In genomic region chr9:34558911-34559615, GRCh38 we compare ENCODE assay signal across 19 cellular contexts. TPM values are rescaled to one million over a fixed set of nuclear protein-coding genes. Genes with fewer than 3 reads are reported as not detected.
DNase-seq lines count a peak whose midpoint lies in the region; FAIRE-seq and TF ChIP-seq lines count a peak whose summit lies in the region.
"Had no signal": no experiment of that assay in that cellular context is flagged by ENCODE, and none has a peak within 500 bp of the region (broad histone marks: within the 10 kb centered on the region; RNA-seq: fewer than 3 reads in every experiment).

No MANE protein-coding gene starts in this region.

- intact Hi-C loops in breast epithelium (cut with DNase I; ENCODE audit: low total_unique reads), result no loop called here
- intact Hi-C loops in MCF 10A (cut with micrococcal nuclease), result no loop called here
- intact Hi-C loops in vagina (cut with DNase I), result no loop called here

- 53 to 62% (median 60%) methylated on average over 18 of the region's 18 CpGs for WGBS in small intestine, 3 donors

- peak overlapping the region in 2 of 3 donors; percentile 20 to 57 for H3K4me3 ChIP-seq in breast epithelium
- no peak overlapping the region for H3K4me3 ChIP-seq in bronchial epithelial cell (ENCODE audit: low read depth, low read length)
- peak overlapping the region in 1 of 2 donors; percentile 31 for H3K4me3 ChIP-seq in vagina
- no peak overlapping the region for H3K4me3 ChIP-seq in small intestine (ENCODE audit: low read depth in 1 of 2, low read length in 2 of 2)
- H3K4me3 ChIP-seq: upper lobe of right lung had no signal

- H3K9me3 Mint-ChIP-seq in MCF 10A (ENCODE audit: unreplicated experiment) (no peaks in the 10 kb centered on the region), nephron progenitor cell (no peaks in the 10 kb centered on the region)
- H3K9me3 Mint-ChIP-seq: activated T-helper 1 cell treated with anti-CD3 and anti-CD28 coated beads, Interleukin-12 subunit alpha, Interleukin-12 subunit beta, Interleukin-2, Interleukin-4 antibody, amounts not matched to agents 30 ng/mL and 10 ng/mL and 1 ng/mL, durations not matched to agents 14 hours and 24 hours and 36 hours; dendritic cell treated with granulocyte-macrophage colony-stimulating factor and Interleukin-4, amounts not matched to agents 40 ng/mL and 50 ng/mL, for 4 days; stimulated activated memory B cell treated with anti-CD40 and anti-IgM and Interleukin-4, amounts not matched to agents 10 μg/mL and 1 μg/mL and 100 μg/mL, for 72 hours had no signal

- H3K27ac Mint-ChIP-seq in MCF 10A (ENCODE audit: low read depth, unreplicated experiment) (no peak overlapping the region), nephron progenitor cell (peak overlapping the region; percentile 94)
- H3K27ac Mint-ChIP-seq: activated T-helper 1 cell treated with anti-CD3 and anti-CD28 coated beads, Interleukin-12 subunit alpha, Interleukin-12 subunit beta, Interleukin-2, Interleukin-4 antibody, amounts not matched to agents 30 ng/mL and 10 ng/mL and 1 ng/mL, durations not matched to agents 14 hours and 24 hours and 36 hours; dendritic cell treated with granulocyte-macrophage colony-stimulating factor and Interleukin-4, amounts not matched to agents 40 ng/mL and 50 ng/mL, for 4 days; stimulated activated memory B cell treated with anti-CD40 and anti-IgM and Interleukin-4, amounts not matched to agents 10 μg/mL and 1 μg/mL and 100 μg/mL, for 72 hours had no signal

- no peaks in the 10 kb centered on the region for H3K9me3 ChIP-seq in breast epithelium
- H3K9me3 ChIP-seq in vagina, result no peaks in the 10 kb centered on the region
- no peaks in the 10 kb centered on the region for H3K9me3 ChIP-seq in small intestine (ENCODE audit: control insufficient read depth, low read depth)
- H3K9me3 ChIP-seq: upper lobe of right lung had no signal

- TF ChIP-seq CTCF in breast epithelium (IDR thresholded peaks at IDR 0.05) (no peak), MCF 10A (IDR thresholded peaks at IDR 0.05; ENCODE audit: unreplicated experiment) (no peak), bronchial epithelial cell (IDR thresholded peaks at IDR 0.05; ENCODE audit: insufficient read depth, low read length, severe bottlenecking) (no peak), nephron progenitor cell (IDR thresholded peaks at IDR 0.05) (no peak), vagina (IDR thresholded peaks at IDR 0.05) (no peak)

- peak overlapping the region; percentile 42 to 86 for H3K27ac ChIP-seq in breast epithelium
- H3K27ac ChIP-seq in vagina, result peak overlapping the region; percentile 66
- H3K27ac ChIP-seq in small intestine (ENCODE audit: low read depth in 1 of 2, low read length in 1 of 2), result peak overlapping the region in 1 of 2 donors; percentile 22
- H3K27ac ChIP-seq: upper lobe of right lung had no signal

- CTCF ChIA-PET in MCF 10A (lab: Yijun Ruan, JAX), result interaction anchor here (0.6 to 2.8 kb wide), 3 partner anchors 11 to 81 kb away, joined by 4 to 12 read pairs (median 10); no protein-coding TSS in a partner anchor

- H3K4me3 Mint-ChIP-seq in MCF 10A (ENCODE audit: unreplicated experiment) (no peak overlapping the region), nephron progenitor cell (peak overlapping the region; percentile 59)
- H3K4me3 Mint-ChIP-seq: activated T-helper 1 cell treated with anti-CD3 and anti-CD28 coated beads, Interleukin-12 subunit alpha, Interleukin-12 subunit beta, Interleukin-2, Interleukin-4 antibody, amounts not matched to agents 30 ng/mL and 10 ng/mL and 1 ng/mL, durations not matched to agents 14 hours and 24 hours and 36 hours; dendritic cell treated with granulocyte-macrophage colony-stimulating factor and Interleukin-4, amounts not matched to agents 40 ng/mL and 50 ng/mL, for 4 days; stimulated activated memory B cell treated with anti-CD40 and anti-IgM and Interleukin-4, amounts not matched to agents 10 μg/mL and 1 μg/mL and 100 μg/mL, for 72 hours had no signal

- H3K27me3 Mint-ChIP-seq in MCF 10A (ENCODE audit: insufficient read depth, unreplicated experiment) (peaks cover 30% of the 10 kb centered on the region), nephron progenitor cell (ENCODE audit: low read depth, poor library complexity) (no peaks in the 10 kb centered on the region)

- TF ChIP-seq POLR2A in breast epithelium (IDR thresholded peaks at IDR 0.05) (no peak), vagina (IDR thresholded peaks at IDR 0.05) (no peak), H54 (IDR thresholded peaks at IDR 0.05; ENCODE audit: low read depth, low read length) (no peak)

- H3K27me3 ChIP-seq in breast epithelium (peaks cover 0 to 3% of the 10 kb centered on the region in 2 donors), bronchial epithelial cell (ENCODE audit: control insufficient read depth, insufficient read depth, low read length) (peaks cover 11% of the 10 kb centered on the region), vagina (no peaks in the 10 kb centered on the region), small intestine (ENCODE audit: control insufficient read depth in 2 of 2, insufficient read depth in 2 of 2, low read length in 2 of 2) (peaks cover 0 to 4% of the 10 kb centered on the region in 2 donors)

- H3K4me1 Mint-ChIP-seq in MCF 10A (ENCODE audit: insufficient read depth, unreplicated experiment) (peaks cover 7% of the 10 kb centered on the region), nephron progenitor cell (peaks cover 100% of the 10 kb centered on the region)
- H3K4me1 Mint-ChIP-seq: stimulated activated memory B cell treated with anti-CD40 and anti-IgM and Interleukin-4, amounts not matched to agents 10 μg/mL and 1 μg/mL and 100 μg/mL, for 72 hours had no signal

- DNase-seq in breast epithelium (ENCODE audit: low spot score in 2 of 2), result peak in 1 of 2 donors; percentile 47
- DNase-seq in MCF 10A (ENCODE audit: unreplicated experiment), result no peak
- DNase-seq in bronchial epithelial cell (ENCODE audit: low read depth), result no peak
- peak; percentile 40 for DNase-seq in nephron progenitor cell
- no peak for DNase-seq in vagina (ENCODE audit: extremely low spot score in 2 of 2)
- no peak for DNase-seq in H54 (ENCODE audit: insufficient read length, low spot score)
- no peak for DNase-seq in cortex of kidney (lab: John Stamatoyannopoulos, UW)
- no peak for DNase-seq in small intestine
- DNase-seq: activated CD4-positive, alpha-beta T cell treated with anti-CD3 and anti-CD28 coated beads, Interleukin-2, amount 50 U/mL, for 4 hours; GDM1; IMR-90; NCI-H1092; NCI-H446 treated with DMSO at 0.1 percent for 48 hours; T1000; upper lobe of right lung had no signal

- FAIRE-seq in bronchial epithelial cell (lab: Jason Lieb, UNC), result peak; percentile 55
- FAIRE-seq in H54 (lab: Jason Lieb, UNC), result no peak
- FAIRE-seq in small intestine (lab: Jason Lieb, UNC), result no peak
- FAIRE-seq: RCC 7860 had no signal

- H3K4me1 ChIP-seq in breast epithelium (peaks cover 5 to 10% of the 10 kb centered on the region in 2 donors), vagina (peaks cover 34% of the 10 kb centered on the region), small intestine (ENCODE audit: control insufficient read depth in 2 of 2, insufficient read depth in 1 of 2, low read depth in 1 of 2, low read length in 1 of 2) (peaks cover 0 to 5% of the 10 kb centered on the region in 2 donors)

- POLR2A ChIA-PET in MCF 10A (lab: Yijun Ruan, JAX), result no interaction called here

- H3K36me3 ChIP-seq in breast epithelium, result no peaks in the 10 kb centered on the region
- no peaks in the 10 kb centered on the region for H3K36me3 ChIP-seq in bronchial epithelial cell (ENCODE audit: control insufficient read depth, insufficient read depth, low read length)
- H3K36me3 ChIP-seq in vagina, result peaks cover 0 to 5% of the 10 kb centered on the region in 2 donors
- H3K36me3 ChIP-seq in small intestine (ENCODE audit: control insufficient read depth in 2 of 2, insufficient read depth in 2 of 2, low read length in 2 of 2), result no peaks in the 10 kb centered on the region
- H3K36me3 ChIP-seq: upper lobe of right lung had no signal

- no TSS peak for BruUV-seq in MCF 10A (replicated peaks; lab: Mats Ljungman, UMichigan)

- no peaks in the 10 kb centered on the region for H3K36me3 Mint-ChIP-seq in MCF 10A (ENCODE audit: insufficient read depth, unreplicated experiment)
- H3K36me3 Mint-ChIP-seq in nephron progenitor cell (ENCODE audit: low read depth), result peaks cover 38% of the 10 kb centered on the region
- H3K36me3 Mint-ChIP-seq: stimulated activated memory B cell treated with anti-CD40 and anti-IgM and Interleukin-4, amounts not matched to agents 10 μg/mL and 1 μg/mL and 100 μg/mL, for 72 hours had no signal

RNA-seq across cellular contexts. Expression of gene CNTFR, which starts 30.5 kb away (rescaled TPM):
- total RNA-seq in breast epithelium (100 to 1,000 TPM in 1 of 3 donors, 10 to 100 TPM in 2; 11.3 to 103 (median 15.4) TPM), MCF 10A (2022) (not detected in 2 replicates), bronchial epithelial cell (not detected in 2 replicates), vagina (8.3 TPM)
- 1 to 10 TPM; 1.1 to 8.7 (median 3.0) TPM for polyA plus RNA-seq in small intestine
- total RNA-seq: activated T-helper 1 cell treated with anti-CD3 and anti-CD28 coated beads, Interleukin-12 subunit alpha, Interleukin-12 subunit beta, Interleukin-2, Interleukin-4 antibody, amounts not matched to agents 30 ng/mL and 10 ng/mL and 1 ng/mL, durations not matched to agents 14 hours and 24 hours and 36 hours; IMR-90 had no signal
- polyA plus RNA-seq: IMR-90 had no signal

RNA-seq across cellular contexts. Expression of gene ENHO, which starts 36.3 kb away (rescaled TPM):
- 1 to 10 TPM in 2 of 3 donors, under 1 TPM in 1; 0.33 to 5.4 (median 1.8) TPM for total RNA-seq in breast epithelium
- not detected in 2 replicates for total RNA-seq in MCF 10A (2022)
- total RNA-seq in bronchial epithelial cell, result 0.13 TPM in 1 of 2 replicates, not detected in the other
- not detected for total RNA-seq in vagina
- polyA plus RNA-seq in small intestine, result 1 to 10 TPM; 1.8 to 8.9 (median 1.8) TPM
- total RNA-seq: activated T-helper 1 cell treated with anti-CD3 and anti-CD28 coated beads, Interleukin-12 subunit alpha, Interleukin-12 subunit beta, Interleukin-2, Interleukin-4 antibody, amounts not matched to agents 30 ng/mL and 10 ng/mL and 1 ng/mL, durations not matched to agents 14 hours and 24 hours and 36 hours; IMR-90 had no signal
- polyA plus RNA-seq: IMR-90 had no signal

RNA-seq across cellular contexts. Expression of gene RPP25L, which starts 52.8 kb away (rescaled TPM):
- total RNA-seq in breast epithelium, result 10 to 100 TPM; 28.5 to 37.9 (median 36.4) TPM
- 41.6 and 42.8 TPM in 2 replicates for total RNA-seq in MCF 10A (2022)
- total RNA-seq in bronchial epithelial cell, result 45.8 and 49.3 TPM in 2 replicates
- total RNA-seq in vagina, result 31.4 TPM
- polyA plus RNA-seq in small intestine, result 10 to 100 TPM; 54.5 to 93.7 (median 90.2) TPM

Comparison
In these comparisons a context has a peak if more than half of its experiments do, and no peak if none do; other contexts are left out.
1. H3K4me3 ChIP-seq: peak in breast epithelium (2 of 3); none in bronchial epithelial cell (single experiment) and small intestine (0 of 2).